In the genomic region with DNA sequence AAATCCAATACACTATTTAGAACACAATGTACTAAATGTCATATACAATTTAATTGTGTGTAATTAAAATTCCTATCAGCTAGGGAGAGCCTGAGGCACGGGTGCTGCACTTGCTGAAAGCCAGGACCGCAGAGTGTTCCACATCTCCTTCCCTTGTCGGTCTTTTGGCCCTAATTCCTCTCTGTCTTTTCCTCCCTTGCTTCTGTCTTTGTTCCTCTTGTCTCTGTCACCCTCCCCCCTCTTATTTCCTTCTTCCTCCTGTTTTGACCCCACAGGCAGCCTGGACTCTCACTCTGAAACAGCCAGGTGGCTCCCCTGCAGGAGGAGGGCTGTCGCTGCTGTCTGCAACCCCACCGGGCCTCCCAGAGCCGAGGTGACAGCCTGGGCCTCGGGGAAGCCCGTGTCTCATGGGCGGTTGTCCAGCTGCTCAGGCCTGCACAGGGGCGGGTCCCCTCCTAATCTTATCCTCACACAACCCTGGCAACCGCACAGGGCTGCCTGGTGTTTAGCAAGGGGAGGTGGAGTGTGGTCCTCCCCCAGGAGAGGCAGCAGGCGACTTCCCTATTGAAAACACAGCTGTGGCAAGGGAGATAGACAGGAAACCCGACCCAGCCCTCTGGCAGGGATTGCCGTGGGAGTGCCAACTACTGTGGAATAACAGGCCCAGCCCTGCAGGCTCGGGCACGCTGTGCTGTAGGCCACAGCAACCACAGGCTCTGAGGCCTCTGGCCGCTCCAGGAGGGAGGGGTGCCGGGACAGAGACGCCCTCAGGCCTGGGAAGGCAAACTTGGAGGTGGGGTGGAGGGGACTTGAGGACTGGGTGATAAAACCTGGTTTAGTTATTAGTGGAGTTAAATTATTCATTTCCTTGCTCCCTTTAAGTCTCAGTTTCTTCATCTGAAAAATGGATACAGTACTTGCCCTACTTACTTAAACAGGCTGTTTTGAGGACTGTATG, we compare ENCODE assay signal across 8 cellular contexts.
DNase-seq lines count a peak whose midpoint lies in the region; ATAC-seq, FAIRE-seq and TF ChIP-seq lines count a peak whose summit lies in the region.

No MANE protein-coding gene starts in this region.

- H3K4me1 ChIP-seq in astrocyte (ENCODE audit: insufficient read depth, low read length) = peaks cover 31% of the 10 kb centered on the region
- H3K4me1 ChIP-seq in right cardiac atrium (ENCODE audit: control insufficient read depth, insufficient read depth, low read length) = peaks cover 14% of the 10 kb centered on the region
- peaks cover 17% of the 10 kb centered on the region for H3K4me1 ChIP-seq in prostate gland (replicated peaks)

- no peak for TF ChIP-seq POLR2A in prostate gland (IDR thresholded peaks at IDR 0.05)

- H3K27me3 ChIP-seq in HL-60 (ENCODE audit: insufficient read depth, poor library complexity, severe bottlenecking) (no peaks in the 10 kb centered on the region), astrocyte (ENCODE audit: insufficient read depth, low read length) (no peaks in the 10 kb centered on the region), right cardiac atrium (ENCODE audit: control insufficient read depth, insufficient read depth) (no peaks in the 10 kb centered on the region), prostate gland (replicated peaks; ENCODE audit: insufficient read depth) (no peaks in the 10 kb centered on the region)

- peak overlapping the region; percentile 74 for H3K4me2 ChIP-seq in astrocyte (ENCODE audit: low read length)

- no peak for TF ChIP-seq CTCF in HL-60 (IDR thresholded peaks at IDR 0.05; ENCODE audit: insufficient read depth, low read length)
- no peak for TF ChIP-seq CTCF in astrocyte (IDR thresholded peaks at IDR 0.05; ENCODE audit: insufficient read depth, low read depth, low read length)
- TF ChIP-seq CTCF in prostate gland (IDR thresholded peaks at IDR 0.05) = peak in 1 of 4 experiments; percentile 16

- intact Hi-C loops in right cardiac atrium (cut with DNase I) (no loop called here), prostate gland (cut with DNase I) (loop anchor here (10.0 kb wide), 2 partner anchors 49 to 941 kb away; no protein-coding TSS in a partner anchor)

- peak overlapping the region; percentile 62 for H3K27ac ChIP-seq in HL-60 (replicated peaks)
- peak overlapping the region; percentile 16 for H3K27ac ChIP-seq in astrocyte (ENCODE audit: low read depth, low read length)
- H3K27ac ChIP-seq in right cardiac atrium (ENCODE audit: low read length) = peak overlapping the region; percentile 86
- peak overlapping the region; percentile 82 to 84 for H3K27ac ChIP-seq in prostate gland

- H3K9ac ChIP-seq in astrocyte (ENCODE audit: low read length) = peak overlapping the region; percentile 42

- no peaks in the 10 kb centered on the region for H3K9me3 Mint-ChIP-seq in astrocyte (ENCODE audit: unreplicated experiment)

- H3K27ac Mint-ChIP-seq in astrocyte (ENCODE audit: unreplicated experiment) = peak overlapping the region; percentile 90

- no peak for FAIRE-seq in astrocyte (lab: Jason Lieb, UNC)

- H3K4me3 ChIP-seq in HL-60 (replicated peaks; ENCODE audit: insufficient read depth, low read length) (peak overlapping the region; percentile 9; the same call in 1 of the 2 replicates), astrocyte (ENCODE audit: insufficient read depth, low read depth, low read length) (no peak overlapping the region), right cardiac atrium (ENCODE audit: low read length) (no peak overlapping the region), prostate gland (peak overlapping the region in 1 of 2 donors; percentile 3)

- H3K36me3 ChIP-seq in astrocyte (ENCODE audit: insufficient read depth, low read length) = no peaks in the 10 kb centered on the region
- no peaks in the 10 kb centered on the region for H3K36me3 ChIP-seq in prostate gland

- no peaks in the 10 kb centered on the region for H3K9me3 ChIP-seq in astrocyte (ENCODE audit: insufficient read depth, low read depth, low read length)
- H3K9me3 ChIP-seq in right cardiac atrium (ENCODE audit: control insufficient read depth, low read length) = no peaks in the 10 kb centered on the region
- no peaks in the 10 kb centered on the region for H3K9me3 ChIP-seq in prostate gland

- H3K4me3 Mint-ChIP-seq in astrocyte (ENCODE audit: unreplicated experiment) = no peak overlapping the region

- WGBS in right cardiac atrium = 3% methylated on average over 19 of the region's 19 CpGs
- under 1% methylated on average over 19 of the region's 19 CpGs for WGBS in prostate gland

- DNase-seq in GM04504 (ENCODE audit: low read depth) (peak; percentile 80), HL-60 (ENCODE audit: low read depth in 1 of 2, low spot score in 1 of 2) (peak; percentile 97 to 99), NCI-H82 (lab: John Stamatoyannopoulos, UW) (peak; percentile 96), astrocyte (ENCODE audit: low read depth) (peak; percentile 86), right cardiac atrium (peak; percentile 95 to 98 (median 98)), prostate gland (ENCODE audit: low spot score) (peak; percentile 96)
- no peak for DNase-seq in stimulated activated CD4-positive, alpha-beta T cell treated with anti-CD3 and anti-CD28 coated beads, Interleukin-4, amount 100 ng/mL, for 1 hour

- H3K79me2 ChIP-seq in astrocyte (ENCODE audit: insufficient read depth, low read length) = no peaks in the 10 kb centered on the region

- H2AFZ ChIP-seq in astrocyte (ENCODE audit: low read depth, low read length) = peak overlapping the region; percentile 62

- H3K27me3 Mint-ChIP-seq in astrocyte (ENCODE audit: low read depth, unreplicated experiment) = no peaks in the 10 kb centered on the region

- no peaks in the 10 kb centered on the region for H4K20me1 ChIP-seq in astrocyte (ENCODE audit: insufficient read depth, low read length)

- H3K36me3 Mint-ChIP-seq in astrocyte (ENCODE audit: low read depth, unreplicated experiment) = no peaks in the 10 kb centered on the region

- H3K4me1 Mint-ChIP-seq in astrocyte (ENCODE audit: low read depth, unreplicated experiment) = peaks cover 44% of the 10 kb centered on the region

- peak; percentile 90 for ATAC-seq in GM21447 (IDR thresholded peaks at IDR 0.05; ENCODE audit: unreplicated experiment)
- peak; percentile 98 for ATAC-seq in right cardiac atrium

Comparison
In these comparisons a context has a peak if more than half of its experiments do, and no peak if none do; other contexts are left out.
1. H3K27ac ChIP-seq: peak in every context shown above with its lines; median percentile 86 in right cardiac atrium; 83 in prostate gland; 62 in HL-60; 16 in astrocyte.